1 cellular context compared by ENCODE assay signal in genomic region chr1:30779294-30780071, GRCh38.
TF ChIP-seq lines count a peak whose summit lies in the region.

No MANE protein-coding gene starts in this region.

TF ChIP-seq in HEK293, 187 proteins besides CTCF, POLR2A, EP300 and RAD21 (continued from another document and continues in another):
- TF ChIP-seq, protein P1, sequence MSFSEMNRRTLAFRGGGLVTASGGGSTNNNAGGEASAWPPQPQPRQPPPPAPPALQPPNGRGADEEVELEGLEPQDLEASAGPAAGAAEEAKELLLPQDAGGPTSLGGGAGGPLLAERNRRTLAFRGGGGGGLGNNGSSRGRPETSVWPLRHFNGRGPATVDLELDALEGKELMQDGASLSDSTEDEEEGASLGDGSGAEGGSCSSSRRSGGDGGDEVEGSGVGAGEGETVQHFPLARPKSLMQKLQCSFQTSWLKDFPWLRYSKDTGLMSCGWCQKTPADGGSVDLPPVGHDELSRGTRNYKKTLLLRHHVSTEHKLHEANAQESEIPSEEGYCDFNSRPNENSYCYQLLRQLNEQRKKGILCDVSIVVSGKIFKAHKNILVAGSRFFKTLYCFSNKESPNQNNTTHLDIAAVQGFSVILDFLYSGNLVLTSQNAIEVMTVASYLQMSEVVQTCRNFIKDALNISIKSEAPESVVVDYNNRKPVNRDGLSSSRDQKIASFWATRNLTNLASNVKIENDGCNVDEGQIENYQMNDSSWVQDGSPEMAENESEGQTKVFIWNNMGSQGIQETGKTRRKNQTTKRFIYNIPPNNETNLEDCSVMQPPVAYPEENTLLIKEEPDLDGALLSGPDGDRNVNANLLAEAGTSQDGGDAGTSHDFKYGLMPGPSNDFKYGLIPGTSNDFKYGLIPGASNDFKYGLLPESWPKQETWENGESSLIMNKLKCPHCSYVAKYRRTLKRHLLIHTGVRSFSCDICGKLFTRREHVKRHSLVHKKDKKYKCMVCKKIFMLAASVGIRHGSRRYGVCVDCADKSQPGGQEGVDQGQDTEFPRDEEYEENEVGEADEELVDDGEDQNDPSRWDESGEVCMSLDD (tag by site-specific recombination; IDR thresholded peaks at IDR 0.05): no peak
- TF ChIP-seq BCL11B (tag by site-specific recombination; IDR thresholded peaks at IDR 0.05; ENCODE audit: low read depth): no peak
- no peak for TF ChIP-seq ZSCAN4 (tag by site-specific recombination; IDR thresholded peaks at IDR 0.05)
- no peak for TF ChIP-seq ZNF658 (tag by site-specific recombination; IDR thresholded peaks at IDR 0.05)
- no peak for TF ChIP-seq ZNF223 (tag by site-specific recombination; IDR thresholded peaks at IDR 0.05)
- TF ChIP-seq ZBTB48 (tag by site-specific recombination; IDR thresholded peaks at IDR 0.05): 0 out of 2 replicates have a peak, but pooled peaks have one; percentile 43
- no peak for TF ChIP-seq HIC1 (tag by site-specific recombination; IDR thresholded peaks at IDR 0.05)
- no peak for TF ChIP-seq ZNF24 (tag by site-specific recombination; IDR thresholded peaks at IDR 0.05)
- TF ChIP-seq, protein P2, sequence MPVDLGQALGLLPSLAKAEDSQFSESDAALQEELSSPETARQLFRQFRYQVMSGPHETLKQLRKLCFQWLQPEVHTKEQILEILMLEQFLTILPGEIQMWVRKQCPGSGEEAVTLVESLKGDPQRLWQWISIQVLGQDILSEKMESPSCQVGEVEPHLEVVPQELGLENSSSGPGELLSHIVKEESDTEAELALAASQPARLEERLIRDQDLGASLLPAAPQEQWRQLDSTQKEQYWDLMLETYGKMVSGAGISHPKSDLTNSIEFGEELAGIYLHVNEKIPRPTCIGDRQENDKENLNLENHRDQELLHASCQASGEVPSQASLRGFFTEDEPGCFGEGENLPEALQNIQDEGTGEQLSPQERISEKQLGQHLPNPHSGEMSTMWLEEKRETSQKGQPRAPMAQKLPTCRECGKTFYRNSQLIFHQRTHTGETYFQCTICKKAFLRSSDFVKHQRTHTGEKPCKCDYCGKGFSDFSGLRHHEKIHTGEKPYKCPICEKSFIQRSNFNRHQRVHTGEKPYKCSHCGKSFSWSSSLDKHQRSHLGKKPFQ (tag by site-specific recombination; IDR thresholded peaks at IDR 0.05): no peak
- no peak for TF ChIP-seq ZNF501 (tag by site-specific recombination; IDR thresholded peaks at IDR 0.05)
- TF ChIP-seq, protein P3, sequence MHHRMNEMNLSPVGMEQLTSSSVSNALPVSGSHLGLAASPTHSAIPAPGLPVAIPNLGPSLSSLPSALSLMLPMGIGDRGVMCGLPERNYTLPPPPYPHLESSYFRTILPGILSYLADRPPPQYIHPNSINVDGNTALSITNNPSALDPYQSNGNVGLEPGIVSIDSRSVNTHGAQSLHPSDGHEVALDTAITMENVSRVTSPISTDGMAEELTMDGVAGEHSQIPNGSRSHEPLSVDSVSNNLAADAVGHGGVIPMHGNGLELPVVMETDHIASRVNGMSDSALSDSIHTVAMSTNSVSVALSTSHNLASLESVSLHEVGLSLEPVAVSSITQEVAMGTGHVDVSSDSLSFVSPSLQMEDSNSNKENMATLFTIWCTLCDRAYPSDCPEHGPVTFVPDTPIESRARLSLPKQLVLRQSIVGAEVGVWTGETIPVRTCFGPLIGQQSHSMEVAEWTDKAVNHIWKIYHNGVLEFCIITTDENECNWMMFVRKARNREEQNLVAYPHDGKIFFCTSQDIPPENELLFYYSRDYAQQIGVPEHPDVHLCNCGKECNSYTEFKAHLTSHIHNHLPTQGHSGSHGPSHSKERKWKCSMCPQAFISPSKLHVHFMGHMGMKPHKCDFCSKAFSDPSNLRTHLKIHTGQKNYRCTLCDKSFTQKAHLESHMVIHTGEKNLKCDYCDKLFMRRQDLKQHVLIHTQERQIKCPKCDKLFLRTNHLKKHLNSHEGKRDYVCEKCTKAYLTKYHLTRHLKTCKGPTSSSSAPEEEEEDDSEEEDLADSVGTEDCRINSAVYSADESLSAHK (tag by site-specific recombination; IDR thresholded peaks at IDR 0.05): no peak
- TF ChIP-seq ZBTB21 (tag by site-specific recombination; IDR thresholded peaks at IDR 0.05): no peak
- TF ChIP-seq ZNF184 (tag by site-specific recombination; IDR thresholded peaks at IDR 0.05): peak; percentile 20; the same call in 1 of the 2 replicates
- TF ChIP-seq ZNF416 (tag by site-specific recombination; IDR thresholded peaks at IDR 0.05): no peak
- no peak for TF ChIP-seq ZNF341 (tag by site-specific recombination; IDR thresholded peaks at IDR 0.05; ENCODE audit: low read depth)
- TF ChIP-seq PRDM6 (tag by site-specific recombination; IDR thresholded peaks at IDR 0.05): no peak
- no peak for TF ChIP-seq TCF7L2 (IDR thresholded peaks at IDR 0.05; ENCODE audit: borderline replicate concordance, low read depth, low read length)
- TF ChIP-seq KLF7 (tag by site-specific recombination; IDR thresholded peaks at IDR 0.05; ENCODE audit: borderline replicate concordance): no peak
- peak; percentile 42; the same call in 1 of the 2 replicates for TF ChIP-seq ZNF600 (tag by site-specific recombination; IDR thresholded peaks at IDR 0.05)
- no peak for TF ChIP-seq ZNF449 (tag by site-specific recombination; IDR thresholded peaks at IDR 0.05)
- TF ChIP-seq KLF16 (tag by site-specific recombination; IDR thresholded peaks at IDR 0.05): no peak
- no peak for TF ChIP-seq SETDB1 (IDR thresholded peaks at IDR 0.05; ENCODE audit: insufficient read length, low read length)
- TF ChIP-seq ZNF843 (tag by site-specific recombination; IDR thresholded peaks at IDR 0.05): no peak
- peak; percentile 66 for TF ChIP-seq PATZ1 (tag by site-specific recombination; IDR thresholded peaks at IDR 0.05)
- TF ChIP-seq ZNF560 (tag by site-specific recombination; IDR thresholded peaks at IDR 0.05; ENCODE audit: borderline replicate concordance): no peak
- no peak for TF ChIP-seq ZNF16 (tag by site-specific recombination; IDR thresholded peaks at IDR 0.05; ENCODE audit: low read depth)
- TF ChIP-seq ZNF174 (tag by site-specific recombination; IDR thresholded peaks at IDR 0.05): no peak
- no peak for TF ChIP-seq YY1 (tag by site-specific recombination; IDR thresholded peaks at IDR 0.05)
- TF ChIP-seq ZNF561 (tag by site-specific recombination; IDR thresholded peaks at IDR 0.05; ENCODE audit: borderline replicate concordance): no peak
- no peak for TF ChIP-seq ZNF521 (tag by site-specific recombination; IDR thresholded peaks at IDR 0.05)
- TF ChIP-seq ZSCAN30 (tag by site-specific recombination; IDR thresholded peaks at IDR 0.05): no peak
- peak; percentile 76 for TF ChIP-seq ZNF654 (tag by site-specific recombination; IDR thresholded peaks at IDR 0.05; ENCODE audit: low read depth)
- no peak; the same call in 1 of the 2 replicates for TF ChIP-seq ZNF585B (tag by site-specific recombination; IDR thresholded peaks at IDR 0.05)
- TF ChIP-seq, protein P4, sequence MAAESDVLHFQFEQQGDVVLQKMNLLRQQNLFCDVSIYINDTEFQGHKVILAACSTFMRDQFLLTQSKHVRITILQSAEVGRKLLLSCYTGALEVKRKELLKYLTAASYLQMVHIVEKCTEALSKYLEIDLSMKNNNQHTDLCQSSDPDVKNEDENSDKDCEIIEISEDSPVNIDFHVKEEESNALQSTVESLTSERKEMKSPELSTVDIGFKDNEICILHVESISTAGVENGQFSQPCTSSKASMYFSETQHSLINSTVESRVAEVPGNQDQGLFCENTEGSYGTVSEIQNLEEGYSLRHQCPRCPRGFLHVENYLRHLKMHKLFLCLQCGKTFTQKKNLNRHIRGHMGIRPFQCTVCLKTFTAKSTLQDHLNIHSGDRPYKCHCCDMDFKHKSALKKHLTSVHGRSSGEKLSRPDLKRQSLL (tag by site-specific recombination; IDR thresholded peaks at IDR 0.05): no peak
- 0 out of 2 replicates have a peak, but pooled peaks have one; percentile 10 for TF ChIP-seq ZNF664 (tag by site-specific recombination; IDR thresholded peaks at IDR 0.05)
- no peak for TF ChIP-seq SP3 (tag by site-specific recombination; IDR thresholded peaks at IDR 0.05)
- no peak for TF ChIP-seq ZNF354C (tag by site-specific recombination; IDR thresholded peaks at IDR 0.05; ENCODE audit: borderline replicate concordance, low read depth)
- 0 out of 2 replicates have a peak, but pooled peaks have one; percentile 28 for TF ChIP-seq ZEB2 (tag by site-specific recombination; IDR thresholded peaks at IDR 0.05)
- TF ChIP-seq HOXC10 (CRISPR knock-in tag; IDR thresholded peaks at IDR 0.05): no peak
- TF ChIP-seq ZFP41 (tag by site-specific recombination; IDR thresholded peaks at IDR 0.05; ENCODE audit: borderline replicate concordance): no peak
- TF ChIP-seq ZBTB17 (tag by site-specific recombination; IDR thresholded peaks at IDR 0.05): peak; percentile 69
- no peak for TF ChIP-seq GLIS2 (tag by site-specific recombination; IDR thresholded peaks at IDR 0.05)
- no peak for TF ChIP-seq ZNF114 (tag by site-specific recombination; IDR thresholded peaks at IDR 0.05)
- TF ChIP-seq ZFP3 (tag by site-specific recombination; IDR thresholded peaks at IDR 0.05; ENCODE audit: low read depth): no peak
- TF ChIP-seq ZNF777 (tag by site-specific recombination; IDR thresholded peaks at IDR 0.05; ENCODE audit: borderline replicate concordance): no peak
- TF ChIP-seq, protein P5, sequence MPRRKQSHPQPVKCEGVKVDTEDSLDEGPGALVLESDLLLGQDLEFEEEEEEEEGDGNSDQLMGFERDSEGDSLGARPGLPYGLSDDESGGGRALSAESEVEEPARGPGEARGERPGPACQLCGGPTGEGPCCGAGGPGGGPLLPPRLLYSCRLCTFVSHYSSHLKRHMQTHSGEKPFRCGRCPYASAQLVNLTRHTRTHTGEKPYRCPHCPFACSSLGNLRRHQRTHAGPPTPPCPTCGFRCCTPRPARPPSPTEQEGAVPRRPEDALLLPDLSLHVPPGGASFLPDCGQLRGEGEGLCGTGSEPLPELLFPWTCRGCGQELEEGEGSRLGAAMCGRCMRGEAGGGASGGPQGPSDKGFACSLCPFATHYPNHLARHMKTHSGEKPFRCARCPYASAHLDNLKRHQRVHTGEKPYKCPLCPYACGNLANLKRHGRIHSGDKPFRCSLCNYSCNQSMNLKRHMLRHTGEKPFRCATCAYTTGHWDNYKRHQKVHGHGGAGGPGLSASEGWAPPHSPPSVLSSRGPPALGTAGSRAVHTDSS (tag by site-specific recombination; IDR thresholded peaks at IDR 0.05): no peak
- no peak for TF ChIP-seq ZNF132 (tag by site-specific recombination; IDR thresholded peaks at IDR 0.05; ENCODE audit: borderline replicate concordance)
- no peak for TF ChIP-seq ZNF670 (tag by site-specific recombination; IDR thresholded peaks at IDR 0.05; ENCODE audit: low read depth)
- TF ChIP-seq WT1 (tag by site-specific recombination; IDR thresholded peaks at IDR 0.05): no peak
